Comparison of ENCODE assay signal across 9 cellular contexts in genomic region chr6:27553123-27553904, GRCh38.
DNase-seq lines count a peak whose midpoint lies in the region; ATAC-seq, FAIRE-seq and TF ChIP-seq lines count a peak whose summit lies in the region.
"Had no signal": no experiment of that assay in that cellular context is flagged by ENCODE, and none has a peak within 500 bp of the region (broad histone marks: within the 10 kb centered on the region; RNA-seq: fewer than 3 reads in every experiment).

No MANE protein-coding gene starts in this region.

- TF ChIP-seq CTCF in kidney (IDR thresholded peaks at IDR 0.05; ENCODE audit: borderline replicate concordance, extremely low read depth, insufficient read depth) (no peak), body of pancreas (IDR thresholded peaks at IDR 0.05) (no peak), right atrium auricular region (IDR thresholded peaks at IDR 0.05) (no peak)

- no peak for FAIRE-seq in kidney (lab: Jason Lieb, UNC)
- FAIRE-seq: endometrium had no signal

- H3K9me3 ChIP-seq in kidney (ENCODE audit: control insufficient read depth in 1 of 2, low read length in 2 of 2) (peaks cover 0 to 2% of the 10 kb centered on the region in 2 donors), body of pancreas (peaks cover 0 to 4% (median 0%) of the 10 kb centered on the region in 3 donors), right atrium auricular region (peaks cover 0 to 3% of the 10 kb centered on the region in 2 donors)

- H3K27me3 ChIP-seq in body of pancreas (peaks cover 0 to 24% of the 10 kb centered on the region in 2 donors), right atrium auricular region (peaks cover 3 to 8% of the 10 kb centered on the region in 2 donors)

- H3K9ac ChIP-seq in kidney (ENCODE audit: low read length in 2 of 2), result no peak overlapping the region

- no peak overlapping the region for H3K27ac ChIP-seq in kidney (ENCODE audit: low read depth in 2 of 2, low read length in 2 of 2)
- no peak overlapping the region for H3K27ac ChIP-seq in body of pancreas
- H3K27ac ChIP-seq in right atrium auricular region, result no peak overlapping the region

- peak; percentile 88 for ATAC-seq in activated CD8-positive, alpha-beta memory T cell treated with anti-CD3 and anti-CD28 coated beads, Interleukin-2, amount 10 ng/mL, durations not matched to agents 7 days and 5 days
- no peak for ATAC-seq in body of pancreas

- DNase-seq in activated naive CD4-positive, alpha-beta T cell treated with anti-CD3 and anti-CD28 coated beads, Interleukin-2, amount 10 ng/mL, durations not matched to agents 7 days and 5 days, result no peak
- no peak for DNase-seq in activated naive CD4-positive, alpha-beta T cell (lab: John Stamatoyannopoulos, UW)
- peak; percentile 78 for DNase-seq in activated CD8-positive, alpha-beta memory T cell treated with anti-CD3 and anti-CD28 coated beads, Interleukin-2, amount 10 ng/mL, durations not matched to agents 7 days and 5 days
- DNase-seq in islet precursor cell (peak; percentile 83), kidney (no peak), body of pancreas (no peak), right atrium auricular region (ENCODE audit: low spot score) (no peak)

- peak overlapping the region; percentile 40 for H3K4me3 Mint-ChIP-seq in activated naive CD4-positive, alpha-beta T cell treated with anti-CD3 and anti-CD28 coated beads, Interleukin-2, amount 10 ng/mL, durations not matched to agents 7 days and 5 days
- peak overlapping the region; percentile 76 for H3K4me3 Mint-ChIP-seq in activated CD8-positive, alpha-beta memory T cell treated with anti-CD3 and anti-CD28 coated beads, Interleukin-2, amount 10 ng/mL, durations not matched to agents 7 days and 5 days

- no peak overlapping the region for H3K4me3 ChIP-seq in kidney (ENCODE audit: low read length in 2 of 2)
- H3K4me3 ChIP-seq in body of pancreas, result no peak overlapping the region
- H3K4me3 ChIP-seq in right atrium auricular region, result no peak overlapping the region

- H3K27me3 Mint-ChIP-seq in activated naive CD4-positive, alpha-beta T cell treated with anti-CD3 and anti-CD28 coated beads, Interleukin-2, amount 10 ng/mL, durations not matched to agents 7 days and 5 days, result peaks cover 81% of the 10 kb centered on the region
- H3K27me3 Mint-ChIP-seq in activated CD8-positive, alpha-beta memory T cell treated with anti-CD3 and anti-CD28 coated beads, Interleukin-2, amount 10 ng/mL, durations not matched to agents 7 days and 5 days, result peaks cover 75% of the 10 kb centered on the region

- peaks cover 20% of the 10 kb centered on the region for H3K4me1 Mint-ChIP-seq in activated naive CD4-positive, alpha-beta T cell treated with anti-CD3 and anti-CD28 coated beads, Interleukin-2, amount 10 ng/mL, durations not matched to agents 7 days and 5 days
- peaks cover 21% of the 10 kb centered on the region for H3K4me1 Mint-ChIP-seq in activated CD8-positive, alpha-beta memory T cell treated with anti-CD3 and anti-CD28 coated beads, Interleukin-2, amount 10 ng/mL, durations not matched to agents 7 days and 5 days

- WGBS in body of pancreas, 2 donors, result 5 to 7% methylated on average over 22 to 23 of the region's 23 CpGs

- intact Hi-C loops in kidney (cut with DNase I) (no loop called here), body of pancreas (cut with DNase I) (no loop called here)

- peaks cover 10% of the 10 kb centered on the region for H3K36me3 Mint-ChIP-seq in activated naive CD4-positive, alpha-beta T cell treated with anti-CD3 and anti-CD28 coated beads, Interleukin-2, amount 10 ng/mL, durations not matched to agents 7 days and 5 days
- peaks cover 5% of the 10 kb centered on the region for H3K36me3 Mint-ChIP-seq in activated CD8-positive, alpha-beta memory T cell treated with anti-CD3 and anti-CD28 coated beads, Interleukin-2, amount 10 ng/mL, durations not matched to agents 7 days and 5 days

- no peak for TF ChIP-seq POLR2A in body of pancreas (IDR thresholded peaks at IDR 0.05)

- no peak for TF ChIP-seq EP300 in Ishikawa (IDR thresholded peaks at IDR 0.05; ENCODE audit: borderline replicate concordance)

- H3K4me1 ChIP-seq in kidney (ENCODE audit: control insufficient read depth in 1 of 2, insufficient read depth in 1 of 2, low read depth in 1 of 2, low read length in 2 of 2) (no peaks in the 10 kb centered on the region), body of pancreas (no peaks in the 10 kb centered on the region), right atrium auricular region (no peaks in the 10 kb centered on the region)

- H3K27ac Mint-ChIP-seq in activated naive CD4-positive, alpha-beta T cell treated with anti-CD3 and anti-CD28 coated beads, Interleukin-2, amount 10 ng/mL, durations not matched to agents 7 days and 5 days, result peak overlapping the region; percentile 67
- H3K27ac Mint-ChIP-seq in activated CD8-positive, alpha-beta memory T cell treated with anti-CD3 and anti-CD28 coated beads, Interleukin-2, amount 10 ng/mL, durations not matched to agents 7 days and 5 days, result peak overlapping the region; percentile 73

- peaks cover 7% of the 10 kb centered on the region for H3K9me3 Mint-ChIP-seq in activated naive CD4-positive, alpha-beta T cell treated with anti-CD3 and anti-CD28 coated beads, Interleukin-2, amount 10 ng/mL, durations not matched to agents 7 days and 5 days
- H3K9me3 Mint-ChIP-seq in activated CD8-positive, alpha-beta memory T cell treated with anti-CD3 and anti-CD28 coated beads, Interleukin-2, amount 10 ng/mL, durations not matched to agents 7 days and 5 days (ENCODE audit: low read depth), result peaks cover 3% of the 10 kb centered on the region

- no peak for TF ChIP-seq RAD21 in Ishikawa (IDR thresholded peaks at IDR 0.05; ENCODE audit: low read depth)

- H3K36me3 ChIP-seq in kidney (ENCODE audit: control insufficient read depth in 1 of 2, insufficient read depth in 2 of 2, low read length in 2 of 2) (no peaks in the 10 kb centered on the region), body of pancreas (replicated peaks in 1 of 2; ENCODE audit: insufficient read depth in 1 of 2, low read depth in 2 of 2) (no peaks in the 10 kb centered on the region), right atrium auricular region (no peaks in the 10 kb centered on the region)

- CTCF ChIA-PET in activated naive CD4-positive, alpha-beta T cell treated with anti-CD3 and anti-CD28 coated beads, Interleukin-2, amount 10 ng/mL, durations not matched to agents 7 days and 5 days (lab: Charles Lee), result interaction anchor here (0.7 kb wide), 1 partner anchor 241 kb away, joined by 3 read pairs; the partner anchor contains the start of gene POM121L2
- CTCF ChIA-PET in activated CD8-positive, alpha-beta memory T cell treated with anti-CD3 and anti-CD28 coated beads, Interleukin-2, amount 10 ng/mL, durations not matched to agents 7 days and 5 days (lab: Charles Lee), result interaction anchor here (0.6 to 1.0 kb wide), 3 partner anchors 12 to 302 kb away, joined by 3 read pairs; no protein-coding TSS in a partner anchor

TF ChIP-seq in Ishikawa, 13 proteins besides CTCF, POLR2A, EP300 and RAD21:
- TF ChIP-seq TEAD4 (IDR thresholded peaks at IDR 0.05) (peak; percentile 47), YY1 (IDR thresholded peaks at IDR 0.05; ENCODE audit: low read depth) (no peak), EGR1 (IDR thresholded peaks at IDR 0.05) (no peak), TAF1 (IDR thresholded peaks at IDR 0.05; ENCODE audit: low read depth) (no peak), FOXM1 (IDR thresholded peaks at IDR 0.05; ENCODE audit: borderline replicate concordance, low read depth) (no peak), CEBPB (IDR thresholded peaks at IDR 0.05) (no peak)
TF ChIP-seq in Ishikawa: peak in this region for 1.

Comparison
In these comparisons a context has a peak if more than half of its experiments do, and no peak if none do; other contexts are left out.
1. DNase-seq: peak in activated CD8-positive, alpha-beta memory T cell treated with anti-CD3 and anti-CD28 coated beads, Interleukin-2, amount 10 ng/mL, durations not matched to agents 7 days and 5 days (single experiment) and islet precursor cell (single experiment); none in activated naive CD4-positive, alpha-beta T cell treated with anti-CD3 and anti-CD28 coated beads, Interleukin-2, amount 10 ng/mL, durations not matched to agents 7 days and 5 days (single experiment), activated naive CD4-positive, alpha-beta T cell (0 of 4), kidney (single experiment), body of pancreas (0 of 4) and right atrium auricular region (single experiment).